In the genomic region with DNA sequence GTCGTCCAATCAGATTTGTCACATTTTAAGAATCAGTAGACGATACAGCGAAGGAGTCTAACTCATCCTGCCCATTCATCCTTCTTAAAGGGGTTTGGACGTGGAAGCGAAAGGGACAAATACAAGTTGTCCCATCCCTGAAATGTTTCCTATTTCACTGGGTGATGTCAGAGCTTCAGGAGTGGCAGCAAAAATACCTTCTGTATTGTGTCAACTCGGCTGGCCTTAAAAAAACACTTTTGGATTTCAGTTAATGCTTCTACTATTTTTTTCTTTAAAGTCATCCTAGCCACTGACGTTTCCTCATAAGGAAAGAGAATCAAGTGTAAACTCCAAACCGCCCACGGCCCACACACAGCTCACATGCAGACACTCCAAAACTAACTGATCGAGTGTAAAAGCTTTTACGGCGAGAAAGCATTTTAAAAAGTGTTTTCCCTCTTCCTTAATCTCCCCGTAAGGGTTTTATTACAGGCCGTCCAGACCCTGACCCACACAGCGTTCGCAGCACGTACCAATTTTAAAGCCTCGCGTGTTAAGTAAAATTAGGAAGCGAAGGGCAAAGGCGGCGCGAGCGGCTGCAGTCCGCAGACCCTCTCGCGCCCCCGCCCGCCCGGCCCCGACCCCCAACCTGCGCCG, we compare ENCODE assay signal across 1 cellular context.
TF ChIP-seq lines count a peak whose summit lies in the region.

No MANE protein-coding gene starts in this region.

TF ChIP-seq in HepG2, 621 proteins besides CTCF, POLR2A, EP300 and RAD21 (continued from another document and continues in another):
- TF ChIP-seq, protein P1, sequence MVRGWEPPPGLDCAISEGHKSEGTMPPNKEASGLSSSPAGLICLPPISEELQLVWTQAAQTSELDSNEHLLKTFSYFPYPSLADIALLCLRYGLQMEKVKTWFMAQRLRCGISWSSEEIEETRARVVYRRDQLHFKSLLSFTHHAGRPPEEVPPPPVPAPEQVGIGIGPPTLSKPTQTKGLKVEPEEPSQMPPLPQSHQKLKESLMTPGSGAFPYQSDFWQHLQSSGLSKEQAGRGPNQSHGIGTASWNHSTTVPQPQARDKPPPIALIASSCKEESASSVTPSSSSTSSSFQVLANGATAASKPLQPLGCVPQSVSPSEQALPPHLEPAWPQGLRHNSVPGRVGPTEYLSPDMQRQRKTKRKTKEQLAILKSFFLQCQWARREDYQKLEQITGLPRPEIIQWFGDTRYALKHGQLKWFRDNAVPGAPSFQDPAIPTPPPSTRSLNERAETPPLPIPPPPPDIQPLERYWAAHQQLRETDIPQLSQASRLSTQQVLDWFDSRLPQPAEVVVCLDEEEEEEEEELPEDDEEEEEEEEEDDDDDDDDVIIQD (CRISPR knock-in tag; IDR thresholded peaks at IDR 0.05; ENCODE audit: low read depth) = no peak
- TF ChIP-seq, protein P2, sequence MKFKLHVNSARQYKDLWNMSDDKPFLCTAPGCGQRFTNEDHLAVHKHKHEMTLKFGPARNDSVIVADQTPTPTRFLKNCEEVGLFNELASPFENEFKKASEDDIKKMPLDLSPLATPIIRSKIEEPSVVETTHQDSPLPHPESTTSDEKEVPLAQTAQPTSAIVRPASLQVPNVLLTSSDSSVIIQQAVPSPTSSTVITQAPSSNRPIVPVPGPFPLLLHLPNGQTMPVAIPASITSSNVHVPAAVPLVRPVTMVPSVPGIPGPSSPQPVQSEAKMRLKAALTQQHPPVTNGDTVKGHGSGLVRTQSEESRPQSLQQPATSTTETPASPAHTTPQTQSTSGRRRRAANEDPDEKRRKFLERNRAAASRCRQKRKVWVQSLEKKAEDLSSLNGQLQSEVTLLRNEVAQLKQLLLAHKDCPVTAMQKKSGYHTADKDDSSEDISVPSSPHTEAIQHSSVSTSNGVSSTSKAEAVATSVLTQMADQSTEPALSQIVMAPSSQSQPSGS (CRISPR knock-in tag; IDR thresholded peaks at IDR 0.05) = no peak
- TF ChIP-seq HOXA5 (CRISPR knock-in tag; IDR thresholded peaks at IDR 0.05) = no peak
- TF ChIP-seq KDM4B (CRISPR knock-in tag; IDR thresholded peaks at IDR 0.05) = no peak
- TF ChIP-seq TOE1 (CRISPR knock-in tag; IDR thresholded peaks at IDR 0.05) = no peak
- TF ChIP-seq, protein P3, sequence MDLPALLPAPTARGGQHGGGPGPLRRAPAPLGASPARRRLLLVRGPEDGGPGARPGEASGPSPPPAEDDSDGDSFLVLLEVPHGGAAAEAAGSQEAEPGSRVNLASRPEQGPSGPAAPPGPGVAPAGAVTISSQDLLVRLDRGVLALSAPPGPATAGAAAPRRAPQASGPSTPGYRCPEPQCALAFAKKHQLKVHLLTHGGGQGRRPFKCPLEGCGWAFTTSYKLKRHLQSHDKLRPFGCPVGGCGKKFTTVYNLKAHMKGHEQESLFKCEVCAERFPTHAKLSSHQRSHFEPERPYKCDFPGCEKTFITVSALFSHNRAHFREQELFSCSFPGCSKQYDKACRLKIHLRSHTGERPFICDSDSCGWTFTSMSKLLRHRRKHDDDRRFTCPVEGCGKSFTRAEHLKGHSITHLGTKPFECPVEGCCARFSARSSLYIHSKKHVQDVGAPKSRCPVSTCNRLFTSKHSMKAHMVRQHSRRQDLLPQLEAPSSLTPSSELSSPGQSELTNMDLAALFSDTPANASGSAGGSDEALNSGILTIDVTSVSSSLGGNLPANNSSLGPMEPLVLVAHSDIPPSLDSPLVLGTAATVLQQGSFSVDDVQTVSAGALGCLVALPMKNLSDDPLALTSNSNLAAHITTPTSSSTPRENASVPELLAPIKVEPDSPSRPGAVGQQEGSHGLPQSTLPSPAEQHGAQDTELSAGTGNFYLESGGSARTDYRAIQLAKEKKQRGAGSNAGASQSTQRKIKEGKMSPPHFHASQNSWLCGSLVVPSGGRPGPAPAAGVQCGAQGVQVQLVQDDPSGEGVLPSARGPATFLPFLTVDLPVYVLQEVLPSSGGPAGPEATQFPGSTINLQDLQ (CRISPR knock-in tag; IDR thresholded peaks at IDR 0.05) = no peak
- no peak for TF ChIP-seq REL (CRISPR knock-in tag; conservative IDR thresholded peaks at IDR 0.05)
- no peak for TF ChIP-seq ZKSCAN1 (IDR thresholded peaks at IDR 0.05; ENCODE audit: low read length)
- TF ChIP-seq SRY (CRISPR knock-in tag; IDR thresholded peaks at IDR 0.05) = no peak; the same call in 1 of the 2 replicates
- no peak for TF ChIP-seq ZNF484 (CRISPR knock-in tag; IDR thresholded peaks at IDR 0.05; ENCODE audit: borderline replicate concordance, low read depth)
- no peak for TF ChIP-seq ZNF101 (CRISPR knock-in tag; IDR thresholded peaks at IDR 0.05; ENCODE audit: borderline replicate concordance, low read depth)
- TF ChIP-seq SALL2 (CRISPR knock-in tag; IDR thresholded peaks at IDR 0.05) = no peak
- no peak for TF ChIP-seq PCBP2 (optimal IDR thresholded peaks at IDR 0.05; ENCODE audit: low read depth, low read length, poor library complexity, severe bottlenecking)
- TF ChIP-seq, protein P4, sequence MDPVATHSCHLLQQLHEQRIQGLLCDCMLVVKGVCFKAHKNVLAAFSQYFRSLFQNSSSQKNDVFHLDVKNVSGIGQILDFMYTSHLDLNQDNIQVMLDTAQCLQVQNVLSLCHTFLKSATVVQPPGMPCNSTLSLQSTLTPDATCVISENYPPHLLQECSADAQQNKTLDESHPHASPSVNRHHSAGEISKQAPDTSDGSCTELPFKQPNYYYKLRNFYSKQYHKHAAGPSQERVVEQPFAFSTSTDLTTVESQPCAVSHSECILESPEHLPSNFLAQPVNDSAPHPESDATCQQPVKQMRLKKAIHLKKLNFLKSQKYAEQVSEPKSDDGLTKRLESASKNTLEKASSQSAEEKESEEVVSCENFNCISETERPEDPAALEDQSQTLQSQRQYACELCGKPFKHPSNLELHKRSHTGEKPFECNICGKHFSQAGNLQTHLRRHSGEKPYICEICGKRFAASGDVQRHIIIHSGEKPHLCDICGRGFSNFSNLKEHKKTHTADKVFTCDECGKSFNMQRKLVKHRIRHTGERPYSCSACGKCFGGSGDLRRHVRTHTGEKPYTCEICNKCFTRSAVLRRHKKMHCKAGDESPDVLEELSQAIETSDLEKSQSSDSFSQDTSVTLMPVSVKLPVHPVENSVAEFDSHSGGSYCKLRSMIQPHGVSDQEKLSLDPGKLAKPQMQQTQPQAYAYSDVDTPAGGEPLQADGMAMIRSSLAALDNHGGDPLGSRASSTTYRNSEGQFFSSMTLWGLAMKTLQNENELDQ (CRISPR knock-in tag; IDR thresholded peaks at IDR 0.05; ENCODE audit: borderline replicate concordance) = no peak
- no peak for TF ChIP-seq SCMH1 (CRISPR knock-in tag; IDR thresholded peaks at IDR 0.05; ENCODE audit: borderline replicate concordance)
- TF ChIP-seq ZNF724P (CRISPR knock-in tag; IDR thresholded peaks at IDR 0.05; ENCODE audit: borderline replicate concordance) = peak; percentile 18; the same call in 1 of the 2 replicates
- TF ChIP-seq, protein P5, sequence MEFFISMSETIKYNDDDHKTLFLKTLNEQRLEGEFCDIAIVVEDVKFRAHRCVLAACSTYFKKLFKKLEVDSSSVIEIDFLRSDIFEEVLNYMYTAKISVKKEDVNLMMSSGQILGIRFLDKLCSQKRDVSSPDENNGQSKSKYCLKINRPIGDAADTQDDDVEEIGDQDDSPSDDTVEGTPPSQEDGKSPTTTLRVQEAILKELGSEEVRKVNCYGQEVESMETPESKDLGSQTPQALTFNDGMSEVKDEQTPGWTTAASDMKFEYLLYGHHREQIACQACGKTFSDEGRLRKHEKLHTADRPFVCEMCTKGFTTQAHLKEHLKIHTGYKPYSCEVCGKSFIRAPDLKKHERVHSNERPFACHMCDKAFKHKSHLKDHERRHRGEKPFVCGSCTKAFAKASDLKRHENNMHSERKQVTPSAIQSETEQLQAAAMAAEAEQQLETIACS (CRISPR knock-in tag; IDR thresholded peaks at IDR 0.05) = no peak
- TF ChIP-seq ZNF121 (CRISPR knock-in tag; IDR thresholded peaks at IDR 0.05) = no peak
- no peak for TF ChIP-seq HOXD1 (CRISPR knock-in tag; IDR thresholded peaks at IDR 0.05)
- no peak for TF ChIP-seq SNRNP70 (IDR thresholded peaks at IDR 0.05; ENCODE audit: low read depth, low read length)
- no peak for TF ChIP-seq SKI (IDR thresholded peaks at IDR 0.05; ENCODE audit: partially characterized antibody)
- TF ChIP-seq, protein P6, sequence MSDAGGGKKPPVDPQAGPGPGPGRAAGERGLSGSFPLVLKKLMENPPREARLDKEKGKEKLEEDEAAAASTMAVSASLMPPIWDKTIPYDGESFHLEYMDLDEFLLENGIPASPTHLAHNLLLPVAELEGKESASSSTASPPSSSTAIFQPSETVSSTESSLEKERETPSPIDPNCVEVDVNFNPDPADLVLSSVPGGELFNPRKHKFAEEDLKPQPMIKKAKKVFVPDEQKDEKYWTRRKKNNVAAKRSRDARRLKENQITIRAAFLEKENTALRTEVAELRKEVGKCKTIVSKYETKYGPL (CRISPR knock-in tag; IDR thresholded peaks at IDR 0.05) = no peak
- no peak for TF ChIP-seq FOSL1 (CRISPR knock-in tag; IDR thresholded peaks at IDR 0.05; ENCODE audit: borderline replicate concordance)
- TF ChIP-seq, protein P7, sequence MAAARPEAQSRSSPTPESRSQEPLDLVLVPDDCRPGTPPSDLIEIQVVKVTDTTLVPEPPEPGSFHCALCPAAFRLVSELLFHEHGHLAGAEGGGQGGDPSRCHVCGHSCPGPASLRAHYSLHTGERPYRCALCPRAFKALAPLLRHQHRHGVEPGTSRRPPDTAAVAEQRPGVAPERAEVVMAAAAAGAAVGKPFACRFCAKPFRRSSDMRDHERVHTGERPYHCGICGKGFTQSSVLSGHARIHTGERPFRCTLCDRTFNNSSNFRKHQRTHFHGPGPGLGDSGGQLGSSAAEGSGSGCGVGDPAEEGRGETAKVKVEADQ (CRISPR knock-in tag; IDR thresholded peaks at IDR 0.05; ENCODE audit: borderline replicate concordance) = no peak
- no peak for TF ChIP-seq ZNF546 (CRISPR knock-in tag; conservative IDR thresholded peaks at IDR 0.05)
- TF ChIP-seq TBX2 (CRISPR knock-in tag; IDR thresholded peaks at IDR 0.05; ENCODE audit: borderline replicate concordance) = peak; percentile 7; the same call in 1 of the 2 replicates
- no peak for TF ChIP-seq CHD4 (IDR thresholded peaks at IDR 0.05; ENCODE audit: borderline replicate concordance, low read length)
- TF ChIP-seq IRX3 (CRISPR knock-in tag; IDR thresholded peaks at IDR 0.05; ENCODE audit: borderline replicate concordance, low read depth) = peak; percentile 27; the same call in 1 of the 2 replicates
- no peak for TF ChIP-seq SIX1 (CRISPR knock-in tag; IDR thresholded peaks at IDR 0.05; ENCODE audit: borderline replicate concordance)
- TF ChIP-seq ZFP36 (IDR thresholded peaks at IDR 0.05; ENCODE audit: borderline replicate concordance, low read depth, low read length, partially characterized antibody) = no peak
- TF ChIP-seq FOXC1 (CRISPR knock-in tag; IDR thresholded peaks at IDR 0.05; ENCODE audit: borderline replicate concordance) = no peak
- TF ChIP-seq ZBTB1 (CRISPR knock-in tag; IDR thresholded peaks at IDR 0.05; ENCODE audit: borderline replicate concordance) = no peak
- TF ChIP-seq, protein P8, sequence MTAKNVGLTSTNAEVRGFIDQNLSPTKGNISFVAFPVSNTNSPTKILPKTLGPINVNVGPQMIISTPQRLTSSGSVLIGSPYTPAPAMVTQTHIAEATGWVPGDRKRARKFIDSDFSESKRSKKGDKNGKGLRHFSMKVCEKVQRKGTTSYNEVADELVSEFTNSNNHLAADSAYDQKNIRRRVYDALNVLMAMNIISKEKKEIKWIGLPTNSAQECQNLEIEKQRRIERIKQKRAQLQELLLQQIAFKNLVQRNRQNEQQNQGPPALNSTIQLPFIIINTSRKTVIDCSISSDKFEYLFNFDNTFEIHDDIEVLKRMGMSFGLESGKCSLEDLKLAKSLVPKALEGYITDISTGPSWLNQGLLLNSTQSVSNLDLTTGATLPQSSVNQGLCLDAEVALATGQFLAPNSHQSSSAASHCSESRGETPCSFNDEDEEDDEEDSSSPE (CRISPR knock-in tag; IDR thresholded peaks at IDR 0.05) = no peak
- TF ChIP-seq ZNF292 (CRISPR knock-in tag; IDR thresholded peaks at IDR 0.05; ENCODE audit: borderline replicate concordance, low read depth) = no peak
- TF ChIP-seq ZNF841 (CRISPR knock-in tag; IDR thresholded peaks at IDR 0.05; ENCODE audit: borderline replicate concordance) = no peak
- no peak for TF ChIP-seq ZBTB20 (CRISPR knock-in tag; IDR thresholded peaks at IDR 0.05; ENCODE audit: borderline replicate concordance, low read depth)
- no peak; the same call in 1 of the 2 replicates for TF ChIP-seq SAP130 (CRISPR knock-in tag; IDR thresholded peaks at IDR 0.05; ENCODE audit: low read depth)
- TF ChIP-seq, protein P9, sequence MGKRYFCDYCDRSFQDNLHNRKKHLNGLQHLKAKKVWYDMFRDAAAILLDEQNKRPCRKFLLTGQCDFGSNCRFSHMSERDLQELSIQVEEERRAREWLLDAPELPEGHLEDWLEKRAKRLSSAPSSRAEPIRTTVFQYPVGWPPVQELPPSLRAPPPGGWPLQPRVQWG (CRISPR knock-in tag; IDR thresholded peaks at IDR 0.05; ENCODE audit: borderline replicate concordance, low read depth) = no peak
- no peak for TF ChIP-seq ZNF432 (CRISPR knock-in tag; IDR thresholded peaks at IDR 0.05; ENCODE audit: borderline replicate concordance)
- no peak for TF ChIP-seq RFXAP (CRISPR knock-in tag; IDR thresholded peaks at IDR 0.05; ENCODE audit: borderline replicate concordance)
- no peak for TF ChIP-seq ZNF350 (CRISPR knock-in tag; IDR thresholded peaks at IDR 0.05; ENCODE audit: borderline replicate concordance, low read depth)
- no peak for TF ChIP-seq NR2F1 (CRISPR knock-in tag; IDR thresholded peaks at IDR 0.05)
- no peak for TF ChIP-seq MTF1 (CRISPR knock-in tag; IDR thresholded peaks at IDR 0.05)
- TF ChIP-seq HOXA7 (CRISPR knock-in tag; IDR thresholded peaks at IDR 0.05) = no peak
- TF ChIP-seq, protein P10, sequence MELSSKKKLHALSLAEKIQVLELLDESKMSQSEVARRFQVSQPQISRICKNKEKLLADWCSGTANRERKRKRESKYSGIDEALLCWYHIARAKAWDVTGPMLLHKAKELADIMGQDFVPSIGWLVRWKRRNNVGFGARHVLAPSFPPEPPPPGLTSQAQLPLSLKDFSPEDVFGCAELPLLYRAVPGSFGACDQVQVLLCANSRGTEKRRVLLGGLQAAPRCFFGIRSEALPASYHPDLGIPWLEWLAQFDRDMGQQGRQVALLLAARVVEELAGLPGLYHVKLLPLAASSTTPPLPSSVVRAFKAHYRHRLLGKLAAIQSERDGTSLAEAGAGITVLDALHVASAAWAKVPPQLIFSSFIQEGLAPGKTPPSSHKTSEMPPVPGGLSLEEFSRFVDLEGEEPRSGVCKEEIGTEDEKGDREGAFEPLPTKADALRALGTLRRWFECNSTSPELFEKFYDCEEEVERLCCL (CRISPR knock-in tag; IDR thresholded peaks at IDR 0.05; ENCODE audit: borderline replicate concordance) = no peak
- TF ChIP-seq CREM (IDR thresholded peaks at IDR 0.05) = no peak
- TF ChIP-seq CREM (CRISPR knock-in tag; IDR thresholded peaks at IDR 0.05) = no peak
- TF ChIP-seq, protein P11, sequence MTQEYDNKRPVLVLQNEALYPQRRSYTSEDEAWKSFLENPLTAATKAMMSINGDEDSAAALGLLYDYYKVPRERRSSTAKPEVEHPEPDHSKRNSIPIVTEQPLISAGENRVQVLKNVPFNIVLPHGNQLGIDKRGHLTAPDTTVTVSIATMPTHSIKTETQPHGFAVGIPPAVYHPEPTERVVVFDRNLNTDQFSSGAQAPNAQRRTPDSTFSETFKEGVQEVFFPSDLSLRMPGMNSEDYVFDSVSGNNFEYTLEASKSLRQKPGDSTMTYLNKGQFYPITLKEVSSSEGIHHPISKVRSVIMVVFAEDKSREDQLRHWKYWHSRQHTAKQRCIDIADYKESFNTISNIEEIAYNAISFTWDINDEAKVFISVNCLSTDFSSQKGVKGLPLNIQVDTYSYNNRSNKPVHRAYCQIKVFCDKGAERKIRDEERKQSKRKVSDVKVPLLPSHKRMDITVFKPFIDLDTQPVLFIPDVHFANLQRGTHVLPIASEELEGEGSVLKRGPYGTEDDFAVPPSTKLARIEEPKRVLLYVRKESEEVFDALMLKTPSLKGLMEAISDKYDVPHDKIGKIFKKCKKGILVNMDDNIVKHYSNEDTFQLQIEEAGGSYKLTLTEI (CRISPR knock-in tag; conservative IDR thresholded peaks at IDR 0.05) = no peak
